1 cellular context compared by ENCODE assay signal in genomic region chr12:121796855-121797751, GRCh38.
TF ChIP-seq lines count a peak whose summit lies in the region.

No MANE protein-coding gene starts in this region.

TF ChIP-seq in HepG2, 621 proteins besides CTCF, POLR2A, EP300 and RAD21 (continued from another document and continues in another):
- no peak for TF ChIP-seq FOXO4 (CRISPR knock-in tag; conservative IDR thresholded peaks at IDR 0.05)
- TF ChIP-seq NAIF1 (CRISPR knock-in tag; IDR thresholded peaks at IDR 0.05; ENCODE audit: borderline replicate concordance), result 0 out of 2 replicates have a peak, but pooled peaks have one; percentile 79
- TF ChIP-seq NFKBIZ (CRISPR knock-in tag; IDR thresholded peaks at IDR 0.05), result peak; percentile 64; the same call in 1 of the 2 replicates
- no peak for TF ChIP-seq NBN (conservative IDR thresholded peaks at IDR 0.05)
- no peak for TF ChIP-seq ZKSCAN1 (IDR thresholded peaks at IDR 0.05; ENCODE audit: low read length)
- no peak for TF ChIP-seq U2AF2 (IDR thresholded peaks at IDR 0.05; ENCODE audit: low read depth, low read length)
- TF ChIP-seq ARNT (IDR thresholded peaks at IDR 0.05), result no peak
- no peak for TF ChIP-seq ZNF33A (CRISPR knock-in tag; IDR thresholded peaks at IDR 0.05; ENCODE audit: borderline replicate concordance)
- TF ChIP-seq SRSF9 (IDR thresholded peaks at IDR 0.05; ENCODE audit: borderline replicate concordance, insufficient read depth, low read depth, low read length, poor library complexity, severe bottlenecking), result no peak
- TF ChIP-seq NR0B2 (CRISPR knock-in tag; IDR thresholded peaks at IDR 0.05), result peak; percentile 66; the same call in 1 of the 2 replicates
- peak; percentile 14 for TF ChIP-seq CCAR2 (optimal IDR thresholded peaks at IDR 0.05; ENCODE audit: low read depth, low read length)
- TF ChIP-seq CHCHD3 (CRISPR knock-in tag; IDR thresholded peaks at IDR 0.05), result no peak
- no peak; the same call in 1 of the 2 replicates for TF ChIP-seq PRDM10 (CRISPR knock-in tag; IDR thresholded peaks at IDR 0.05; ENCODE audit: low read depth)
- TF ChIP-seq ZNF275 (CRISPR knock-in tag; IDR thresholded peaks at IDR 0.05; ENCODE audit: borderline replicate concordance), result peak; percentile 85
- no peak for TF ChIP-seq SRSF4 (IDR thresholded peaks at IDR 0.05; ENCODE audit: low read depth, low read length, poor library complexity, severe bottlenecking)
- no peak for TF ChIP-seq REXO4 (CRISPR knock-in tag; IDR thresholded peaks at IDR 0.05; ENCODE audit: borderline replicate concordance)
- 0 out of 2 replicates have a peak, but pooled peaks have one; percentile 27 for TF ChIP-seq JUN (CRISPR knock-in tag; IDR thresholded peaks at IDR 0.05)
- TF ChIP-seq PRDM4 (CRISPR knock-in tag; IDR thresholded peaks at IDR 0.05; ENCODE audit: borderline replicate concordance), result no peak
- peak; percentile 88 for TF ChIP-seq ARNTL (CRISPR knock-in tag; IDR thresholded peaks at IDR 0.05)
- TF ChIP-seq HCFC1 (IDR thresholded peaks at IDR 0.05; ENCODE audit: low read depth, low read length), result 0 out of 2 replicates have a peak, but pooled peaks have one; percentile 18
- no peak for TF ChIP-seq ATF7 (IDR thresholded peaks at IDR 0.05)
- 0 out of 2 replicates have a peak, but pooled peaks have one; percentile 53 for TF ChIP-seq ATF7 (CRISPR knock-in tag; IDR thresholded peaks at IDR 0.05)
- peak; percentile 93 for TF ChIP-seq ZNF574 (CRISPR knock-in tag; IDR thresholded peaks at IDR 0.05)
- no peak for TF ChIP-seq TEF (CRISPR knock-in tag; IDR thresholded peaks at IDR 0.05)
- no peak for TF ChIP-seq ZNF253 (CRISPR knock-in tag; IDR thresholded peaks at IDR 0.05; ENCODE audit: borderline replicate concordance)
- TF ChIP-seq ZMAT5 (CRISPR knock-in tag; IDR thresholded peaks at IDR 0.05; ENCODE audit: borderline replicate concordance, low read depth), result no peak
- TF ChIP-seq ZZZ3 (CRISPR knock-in tag; IDR thresholded peaks at IDR 0.05; ENCODE audit: borderline replicate concordance), result peak; percentile 44
- no peak; the same call in 1 of the 2 replicates for TF ChIP-seq ZFP36L1 (CRISPR knock-in tag; IDR thresholded peaks at IDR 0.05)
- peak; percentile 63; the same call in 1 of the 2 replicates for TF ChIP-seq ZNF276 (CRISPR knock-in tag; IDR thresholded peaks at IDR 0.05; ENCODE audit: low read depth)
- TF ChIP-seq HNF4G (IDR thresholded peaks at IDR 0.05; ENCODE audit: borderline replicate concordance, low read depth, low read length), result peak; percentile 76
- peak; percentile 77; the same call in 1 of the 2 replicates for TF ChIP-seq HNF4G (CRISPR knock-in tag; IDR thresholded peaks at IDR 0.05; ENCODE audit: borderline replicate concordance, low read depth)
- TF ChIP-seq ZFYVE20 (CRISPR knock-in tag; IDR thresholded peaks at IDR 0.05; ENCODE audit: borderline replicate concordance, low read depth), result 0 out of 2 replicates have a peak, but pooled peaks have one; percentile 33
- peak; percentile 86 for TF ChIP-seq ZFP91 (CRISPR knock-in tag; IDR thresholded peaks at IDR 0.05; ENCODE audit: borderline replicate concordance)
- TF ChIP-seq EZH2 (conservative IDR thresholded peaks at IDR 0.05; ENCODE audit: low read depth, low read length), result no peak
- TF ChIP-seq RFXAP (CRISPR knock-in tag; IDR thresholded peaks at IDR 0.05; ENCODE audit: borderline replicate concordance), result peak; percentile 61; the same call in 1 of the 2 replicates
- no peak for TF ChIP-seq THYN1 (CRISPR knock-in tag; IDR thresholded peaks at IDR 0.05; ENCODE audit: borderline replicate concordance, low read depth)
- TF ChIP-seq RFX5 (IDR thresholded peaks at IDR 0.05; ENCODE audit: low read depth, low read length), result 0 out of 2 replicates have a peak, but pooled peaks have one; percentile 20
- no peak for TF ChIP-seq HES4 (CRISPR knock-in tag; IDR thresholded peaks at IDR 0.05; ENCODE audit: borderline replicate concordance)
- no peak for TF ChIP-seq ZNF10 (CRISPR knock-in tag; IDR thresholded peaks at IDR 0.05; ENCODE audit: borderline replicate concordance, low read depth)
- peak; percentile 84 for TF ChIP-seq BCL6 (CRISPR knock-in tag; IDR thresholded peaks at IDR 0.05)
- TF ChIP-seq TFDP2 (CRISPR knock-in tag; IDR thresholded peaks at IDR 0.05), result peak; percentile 51; the same call in 1 of the 2 replicates
